Comparison of ENCODE assay signal across 25 cellular contexts in genomic region chr1:118028267-118028666, GRCh38.
"Had no signal": no experiment of that assay in that cellular context is flagged by ENCODE, and none has a peak within 500 bp of the region (broad histone marks: within the 10 kb centered on the region; RNA-seq: fewer than 3 reads in every experiment).

No MANE protein-coding gene starts in this region.

- DNase-seq: activated CD4-positive, alpha-beta memory T cell treated with anti-CD3 and anti-CD28 coated beads, Interleukin-2, amount 10 ng/mL, durations not matched to agents 7 days and 5 days; activated CD4-positive, alpha-beta T cell treated with anti-CD3 and anti-CD28 coated beads for 1 hour; activated CD4-positive, alpha-beta T cell treated with anti-CD3 and anti-CD28 coated beads for 4 hours; activated CD4-positive, alpha-beta T cell treated with anti-CD3 and anti-CD28 coated beads, Interleukin-2, amount 10 ng/mL, durations not matched to agents 7 days and 5 days; activated CD4-positive, alpha-beta T cell treated with anti-CD3 and anti-CD28 coated beads, Interleukin-2, amount 50 U/mL, for 4 hours; activated CD8-positive, alpha-beta memory T cell treated with anti-CD3 and anti-CD28 coated beads, Interleukin-2, amount 50 U/mL, for 48 hours; activated gamma-delta T cell; activated naive CD4-positive, alpha-beta T cell treated with anti-CD3 and anti-CD28 coated beads, Interleukin-2, amount 50 U/mL, for 16 hours; activated naive CD4-positive, alpha-beta T cell treated with Interleukin-2 at 50 U/mL for 16 hours; activated T-cell treated with anti-CD3 and anti-CD28 coated beads for 4 hours; activated T-cell treated with anti-CD3 and anti-CD28 coated beads, Interleukin-2, amount 50 U/mL, for 24 hours; activated T-cell treated with anti-CD3 and anti-CD28 coated beads, Interleukin-2, amount 50 U/mL, for 72 hours; amniotic stem cell; anterior cingulate cortex; brain microvascular endothelial cell; caudate nucleus; cortex of kidney; dermis blood vessel endothelial cell; effector CD4-positive, alpha-beta T cell; effector memory CD8-positive, alpha-beta T cell; foreskin fibroblast; heart left ventricle; T-helper 2 cell had no signal

- H3K36me3 ChIP-seq: brain microvascular endothelial cell, heart left ventricle had no signal

- H3K9me3 Mint-ChIP-seq: activated CD4-positive, alpha-beta memory T cell treated with anti-CD3 and anti-CD28 coated beads, Interleukin-2, amount 10 ng/mL, durations not matched to agents 7 days and 5 days; activated CD4-positive, alpha-beta T cell treated with anti-CD3 and anti-CD28 coated beads, Interleukin-2, amount 10 ng/mL, durations not matched to agents 7 days and 5 days; activated T-cell treated with anti-CD3 and anti-CD28 coated beads, Interleukin-2, amount 50 U/mL, for 24 hours; activated T-cell treated with anti-CD3 and anti-CD28 coated beads, Interleukin-2, amount 50 U/mL, for 72 hours; WTC11 had no signal

- H3K4me3 Mint-ChIP-seq: activated CD4-positive, alpha-beta memory T cell treated with anti-CD3 and anti-CD28 coated beads, Interleukin-2, amount 10 ng/mL, durations not matched to agents 7 days and 5 days; activated CD4-positive, alpha-beta T cell treated with anti-CD3 and anti-CD28 coated beads, Interleukin-2, amount 10 ng/mL, durations not matched to agents 7 days and 5 days; activated naive CD8-positive, alpha-beta T cell; activated T-cell treated with anti-CD3 and anti-CD28 coated beads, Interleukin-2, amount 50 U/mL, for 24 hours; activated T-cell treated with anti-CD3 and anti-CD28 coated beads, Interleukin-2, amount 50 U/mL, for 72 hours; effector memory CD8-positive, alpha-beta T cell; WTC11 had no signal

- H3K4me1 ChIP-seq: heart left ventricle had no signal

- ATAC-seq: activated T-cell treated with anti-CD3 and anti-CD28 coated beads, Interleukin-2, amount 50 U/mL, for 72 hours; effector memory CD8-positive, alpha-beta T cell; heart left ventricle; WTC11 had no signal

- H3K4me3 ChIP-seq: heart left ventricle had no signal

- H3K36me3 Mint-ChIP-seq: activated naive CD8-positive, alpha-beta T cell; WTC11 had no signal

- H3K27me3 ChIP-seq: brain microvascular endothelial cell had no signal

- H3K27ac ChIP-seq: brain microvascular endothelial cell, heart left ventricle had no signal

- H3K9me3 ChIP-seq: heart left ventricle had no signal

- H3K27ac Mint-ChIP-seq: activated CD4-positive, alpha-beta memory T cell treated with anti-CD3 and anti-CD28 coated beads, Interleukin-2, amount 10 ng/mL, durations not matched to agents 7 days and 5 days; activated CD4-positive, alpha-beta T cell treated with anti-CD3 and anti-CD28 coated beads, Interleukin-2, amount 10 ng/mL, durations not matched to agents 7 days and 5 days; activated naive CD8-positive, alpha-beta T cell; activated T-cell treated with anti-CD3 and anti-CD28 coated beads, Interleukin-2, amount 50 U/mL, for 24 hours; activated T-cell treated with anti-CD3 and anti-CD28 coated beads, Interleukin-2, amount 50 U/mL, for 72 hours; effector memory CD8-positive, alpha-beta T cell; WTC11 had no signal

- H3K4me1 Mint-ChIP-seq: activated CD4-positive, alpha-beta memory T cell treated with anti-CD3 and anti-CD28 coated beads, Interleukin-2, amount 10 ng/mL, durations not matched to agents 7 days and 5 days; activated CD4-positive, alpha-beta T cell treated with anti-CD3 and anti-CD28 coated beads, Interleukin-2, amount 10 ng/mL, durations not matched to agents 7 days and 5 days had no signal
